Comparison of ENCODE assay signal across 8 cellular contexts in genomic region chr13:43045302-43045773, GRCh38. TPM values are rescaled to one million over a fixed set of nuclear protein-coding genes. Genes with fewer than 3 reads are reported as not detected.
DNase-seq lines count a peak whose midpoint lies in the region; ATAC-seq and TF ChIP-seq lines count a peak whose summit lies in the region.
"Not testable (repeated sequence)": the region's sequence is repeated elsewhere in the genome, so short reads cannot be mapped to it uniquely, and the experiment has no call there.

No MANE protein-coding gene starts in this region.

- H3K9me3 Mint-ChIP-seq in CD4-positive, alpha-beta T cell; activated T-cell treated with anti-CD3 and anti-CD28 coated beads, Interleukin-2, amount 50 U/mL, for 72 hours; dendritic cell treated with granulocyte-macrophage colony-stimulating factor and Interleukin-4, amounts not matched to agents 40 ng/mL and 50 ng/mL, for 4 days; nephron: not testable (repeated sequence)

- not testable (repeated sequence) for H3K79me2 ChIP-seq in KMS-11 (ENCODE audit: insufficient read depth, low read depth)

- not testable (repeated sequence) for H3K27ac ChIP-seq in CD4-positive, alpha-beta T cell (ENCODE audit: low read depth, low read length)
- H3K27ac ChIP-seq in KMS-11: peak overlapping the region; percentile 78
- H3K27ac ChIP-seq in suprapubic skin: peak overlapping the region; percentile 52

- peak overlapping the region; percentile 54; the same call in 1 of the 2 replicates for H3K9ac ChIP-seq in KMS-11

- not testable (repeated sequence) for H3K27me3 Mint-ChIP-seq in CD4-positive, alpha-beta T cell; activated T-cell treated with anti-CD3 and anti-CD28 coated beads, Interleukin-2, amount 50 U/mL, for 72 hours (ENCODE audit: low read depth); dendritic cell treated with granulocyte-macrophage colony-stimulating factor and Interleukin-4, amounts not matched to agents 40 ng/mL and 50 ng/mL, for 4 days; nephron (ENCODE audit: low read depth)

- not testable (repeated sequence) for TF ChIP-seq CTCF in CD4-positive, alpha-beta T cell (IDR thresholded peaks at IDR 0.05); KMS-11 (conservative IDR thresholded peaks at IDR 0.05; ENCODE audit: low read depth, low read length); nephron (IDR thresholded peaks at IDR 0.05; ENCODE audit: unreplicated experiment in 3 of 3); suprapubic skin (IDR thresholded peaks at IDR 0.05)

- peaks cover 25% of the 10 kb centered on the region for H3K36me3 Mint-ChIP-seq in CD4-positive, alpha-beta T cell (ENCODE audit: low read depth)
- not testable (repeated sequence) for H3K36me3 Mint-ChIP-seq in activated T-cell treated with anti-CD3 and anti-CD28 coated beads, Interleukin-2, amount 50 U/mL, for 72 hours (ENCODE audit: insufficient read depth in 2 of 2)
- peaks cover 18% of the 10 kb centered on the region for H3K36me3 Mint-ChIP-seq in dendritic cell treated with granulocyte-macrophage colony-stimulating factor and Interleukin-4, amounts not matched to agents 40 ng/mL and 50 ng/mL, for 4 days (ENCODE audit: low read depth)
- H3K36me3 Mint-ChIP-seq in nephron (ENCODE audit: low read depth): peaks cover 23% of the 10 kb centered on the region

- H3K4me3 Mint-ChIP-seq in CD4-positive, alpha-beta T cell: peak overlapping the region; percentile 46
- peak overlapping the region; percentile 53 to 94 for H3K4me3 Mint-ChIP-seq in activated T-cell treated with anti-CD3 and anti-CD28 coated beads, Interleukin-2, amount 50 U/mL, for 72 hours
- peak overlapping the region; percentile 61 for H3K4me3 Mint-ChIP-seq in dendritic cell treated with granulocyte-macrophage colony-stimulating factor and Interleukin-4, amounts not matched to agents 40 ng/mL and 50 ng/mL, for 4 days
- H3K4me3 Mint-ChIP-seq in nephron: not testable (repeated sequence)

- CTCF ChIA-PET in CD4-positive, alpha-beta T cell (lab: Charles Lee): not testable (repeated sequence)

- intact Hi-C loops in CD4-positive, alpha-beta T cell (cut with DNase I, micrococcal nuclease): loop anchor here in 1 of 2 experiments (1.0 kb wide), 1 partner anchor 13 kb away; no protein-coding TSS in a partner anchor
- intact Hi-C loops in dendritic cell treated with granulocyte-macrophage colony-stimulating factor and Interleukin-4, amounts not matched to agents 40 ng/mL and 50 ng/mL, for 4 days (cut with micrococcal nuclease): loop anchor here (5.0 kb wide), 1 partner anchor 53 kb away; the partner anchor contains the start of gene EPSTI1

- 64% methylated on average over 10 of the region's 10 CpGs for WGBS in suprapubic skin

- H3K4me1 Mint-ChIP-seq in CD4-positive, alpha-beta T cell (ENCODE audit: low read depth): peaks cover 83% of the 10 kb centered on the region
- peaks cover 69% of the 10 kb centered on the region for H3K4me1 Mint-ChIP-seq in activated T-cell treated with anti-CD3 and anti-CD28 coated beads, Interleukin-2, amount 50 U/mL, for 72 hours (ENCODE audit: low read depth)
- H3K4me1 Mint-ChIP-seq in dendritic cell treated with granulocyte-macrophage colony-stimulating factor and Interleukin-4, amounts not matched to agents 40 ng/mL and 50 ng/mL, for 4 days (ENCODE audit: low read depth): peaks cover 60% of the 10 kb centered on the region
- H3K4me1 Mint-ChIP-seq in nephron: peaks cover 36% of the 10 kb centered on the region

- not testable (repeated sequence) for H3K9me3 ChIP-seq in CD4-positive, alpha-beta T cell (ENCODE audit: control insufficient read depth, low read length); suprapubic skin

- H3K4me2 ChIP-seq in KMS-11: peak overlapping the region; percentile 83

- not testable (repeated sequence) for H3K4me3 ChIP-seq in KMS-11 (IDR thresholded peaks at IDR 0.05; ENCODE audit: insufficient read depth, low read depth, low read length); suprapubic skin

- H3K27me3 ChIP-seq in CD4-positive, alpha-beta T cell (ENCODE audit: control insufficient read depth, insufficient read depth, low read length); KMS-11 (ENCODE audit: insufficient read depth, low read depth); suprapubic skin: not testable (repeated sequence)

- POLR2A ChIA-PET in CD4-positive, alpha-beta T cell (lab: Charles Lee): interaction anchor here (0.7 to 4.8 kb wide), 5 partner anchors 9 to 54 kb away, joined by 3 to 43 read pairs (median 9); partner anchors contain the start of genes DNAJC15 and EPSTI1

- not testable (repeated sequence) for TF ChIP-seq EP300 in suprapubic skin (IDR thresholded peaks at IDR 0.05)

- H3K36me3 ChIP-seq in KMS-11 (ENCODE audit: insufficient read depth); suprapubic skin: not testable (repeated sequence)

- TF ChIP-seq POLR2A in suprapubic skin (IDR thresholded peaks at IDR 0.05): not testable (repeated sequence)

- peak overlapping the region; percentile 65; the same call in 1 of the 2 replicates for H2AFZ ChIP-seq in KMS-11 (ENCODE audit: low read depth)

- not testable (repeated sequence) for H4K20me1 ChIP-seq in KMS-11 (ENCODE audit: insufficient read depth)

- peak in 6 of 10 experiments; percentile 13 to 60 (median 41) for DNase-seq in CD4-positive, alpha-beta T cell
- peak; percentile 82 for DNase-seq in RPMI8226
- DNase-seq in activated T-cell treated with anti-CD3 and anti-CD28 coated beads, Interleukin-2, amount 50 U/mL, for 72 hours: peak; percentile 67 to 71
- peak; percentile 24 for DNase-seq in kidney glomerular epithelial cell (lab: John Stamatoyannopoulos, UW)
- not testable (repeated sequence) for DNase-seq in suprapubic skin (ENCODE audit: low spot score in 2 of 2)

- H3K4me1 ChIP-seq in KMS-11 (ENCODE audit: low read depth, poor library complexity, severe bottlenecking): peaks cover 60% of the 10 kb centered on the region
- peaks cover 13% of the 10 kb centered on the region for H3K4me1 ChIP-seq in suprapubic skin

- ATAC-seq in CD4-positive, alpha-beta T cell (ENCODE audit: poor library complexity): peak; percentile 54
- peak; percentile 17 to 42 for ATAC-seq in activated T-cell treated with anti-CD3 and anti-CD28 coated beads, Interleukin-2, amount 50 U/mL, for 72 hours (replicated peaks in 1 of 2)

- H3K27ac Mint-ChIP-seq in CD4-positive, alpha-beta T cell: peak overlapping the region; percentile 94
- peak overlapping the region; percentile 99 for H3K27ac Mint-ChIP-seq in activated T-cell treated with anti-CD3 and anti-CD28 coated beads, Interleukin-2, amount 50 U/mL, for 72 hours
- peak overlapping the region; percentile 95 for H3K27ac Mint-ChIP-seq in dendritic cell treated with granulocyte-macrophage colony-stimulating factor and Interleukin-4, amounts not matched to agents 40 ng/mL and 50 ng/mL, for 4 days
- H3K27ac Mint-ChIP-seq in nephron: peak overlapping the region; percentile 12 to 87 (median 18)

RNA-seq across cellular contexts. Expression of gene DNAJC15, which starts 22.0 kb away (rescaled TPM):
- 1 to 10 TPM; 6.8 to 7.6 TPM for total RNA-seq in CD4-positive, alpha-beta T cell
- total RNA-seq in activated T-cell treated with anti-CD3 and anti-CD28 coated beads, Interleukin-2, amount 50 U/mL, for 72 hours: 10 to 100 TPM; 20.2 to 23.5 TPM
- total RNA-seq in suprapubic skin: 10 to 100 TPM in 1 of 4 donors, 1 to 10 TPM in 3; 5.6 to 10.9 (median 8.0) TPM

RNA-seq across cellular contexts. Expression of gene EPSTI1, which starts 53.3 kb away (rescaled TPM):
- total RNA-seq in CD4-positive, alpha-beta T cell: 10 to 100 TPM; 23.5 to 24.5 TPM
- 10 to 100 TPM; 18.6 to 48.8 TPM for total RNA-seq in activated T-cell treated with anti-CD3 and anti-CD28 coated beads, Interleukin-2, amount 50 U/mL, for 72 hours
- total RNA-seq in suprapubic skin: 1 to 10 TPM in 2 of 4 donors, under 1 TPM in 2; 0.53 to 2.7 (median 1.1) TPM

Comparison
In these comparisons a context has a peak if more than half of its experiments do, and no peak if none do; other contexts are left out.
1. H3K27ac Mint-ChIP-seq: peak in every context shown above with its lines; median percentile 99 in activated T-cell treated with anti-CD3 and anti-CD28 coated beads, Interleukin-2, amount 50 U/mL, for 72 hours; 95 in dendritic cell treated with granulocyte-macrophage colony-stimulating factor and Interleukin-4, amounts not matched to agents 40 ng/mL and 50 ng/mL, for 4 days; 94 in CD4-positive, alpha-beta T cell; 18 in nephron.
2. RNA of gene EPSTI1, which starts 53.3 kb away (total RNA-seq): 18.6 to 48.8 TPM in activated T-cell treated with anti-CD3 and anti-CD28 coated beads, Interleukin-2, amount 50 U/mL, for 72 hours and 23.5 to 24.5 TPM in CD4-positive, alpha-beta T cell; 0.53 to 2.7 TPM in suprapubic skin; every median in the first group is over 4 times any median in the second.